In the genomic region with DNA sequence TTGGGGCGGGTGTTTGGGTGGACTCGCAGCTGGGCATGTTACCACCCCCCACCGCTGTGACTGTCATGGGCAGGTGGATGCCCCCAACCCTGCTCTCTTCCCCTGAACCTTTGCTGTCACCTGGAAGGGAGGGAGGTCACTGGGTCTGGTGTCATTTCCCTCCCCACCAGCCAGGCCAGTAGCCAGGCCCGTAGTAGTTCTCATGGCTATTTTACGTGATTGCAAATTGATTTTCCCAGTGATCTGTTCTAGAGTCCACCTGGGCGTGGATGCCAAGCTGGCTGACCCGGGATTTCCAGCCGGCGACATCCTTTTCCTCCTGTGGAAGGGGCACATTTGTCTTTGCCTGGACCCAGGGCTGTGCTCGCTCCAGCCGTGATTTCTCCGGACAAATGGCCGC, we compare ENCODE assay signal across 2 cellular contexts.
TF ChIP-seq lines count a peak whose summit lies in the region.

No MANE protein-coding gene starts in this region.

TF ChIP-seq in IMR-90, 13 proteins besides CTCF, POLR2A, EP300 and RAD21:
- TF ChIP-seq BHLHE40 (IDR thresholded peaks at IDR 0.05; ENCODE audit: low read depth, low read length) (no peak), MAFK (IDR thresholded peaks at IDR 0.05; ENCODE audit: low read depth, low read length) (no peak), CHD1 (IDR thresholded peaks at IDR 0.05; ENCODE audit: low read depth, low read length) (no peak), FOS (IDR thresholded peaks at IDR 0.05; ENCODE audit: low read depth, low read length) (no peak), MAZ (IDR thresholded peaks at IDR 0.05; ENCODE audit: borderline replicate concordance, low read depth, low read length) (no peak), RFX5 (IDR thresholded peaks at IDR 0.05; ENCODE audit: low read depth, low read length) (no peak), NFE2L2 (IDR thresholded peaks at IDR 0.05; ENCODE audit: low read depth, low read length) (no peak), RCOR1 (IDR thresholded peaks at IDR 0.05; ENCODE audit: insufficient replicate concordance, low read length) (no peak), SMC3 (IDR thresholded peaks at IDR 0.05; ENCODE audit: low read depth, low read length) (no peak), CEBPB (IDR thresholded peaks at IDR 0.05; ENCODE audit: low read depth, low read length) (no peak), MXI1 (IDR thresholded peaks at IDR 0.05; ENCODE audit: borderline replicate concordance, low read depth, low read length) (no peak)
- TF ChIP-seq, protein P1, sequence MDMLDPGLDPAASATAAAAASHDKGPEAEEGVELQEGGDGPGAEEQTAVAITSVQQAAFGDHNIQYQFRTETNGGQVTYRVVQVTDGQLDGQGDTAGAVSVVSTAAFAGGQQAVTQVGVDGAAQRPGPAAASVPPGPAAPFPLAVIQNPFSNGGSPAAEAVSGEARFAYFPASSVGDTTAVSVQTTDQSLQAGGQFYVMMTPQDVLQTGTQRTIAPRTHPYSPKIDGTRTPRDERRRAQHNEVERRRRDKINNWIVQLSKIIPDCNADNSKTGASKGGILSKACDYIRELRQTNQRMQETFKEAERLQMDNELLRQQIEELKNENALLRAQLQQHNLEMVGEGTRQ (IDR thresholded peaks at IDR 0.05; ENCODE audit: low read depth, low read length), result no peak
- TF ChIP-seq, protein P2, sequence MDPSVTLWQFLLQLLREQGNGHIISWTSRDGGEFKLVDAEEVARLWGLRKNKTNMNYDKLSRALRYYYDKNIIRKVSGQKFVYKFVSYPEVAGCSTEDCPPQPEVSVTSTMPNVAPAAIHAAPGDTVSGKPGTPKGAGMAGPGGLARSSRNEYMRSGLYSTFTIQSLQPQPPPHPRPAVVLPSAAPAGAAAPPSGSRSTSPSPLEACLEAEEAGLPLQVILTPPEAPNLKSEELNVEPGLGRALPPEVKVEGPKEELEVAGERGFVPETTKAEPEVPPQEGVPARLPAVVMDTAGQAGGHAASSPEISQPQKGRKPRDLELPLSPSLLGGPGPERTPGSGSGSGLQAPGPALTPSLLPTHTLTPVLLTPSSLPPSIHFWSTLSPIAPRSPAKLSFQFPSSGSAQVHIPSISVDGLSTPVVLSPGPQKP (IDR thresholded peaks at IDR 0.05; ENCODE audit: borderline replicate concordance, low read depth, low read length), result no peak

TF ChIP-seq in WTC11, 78 proteins besides CTCF, POLR2A, EP300 and RAD21:
- TF ChIP-seq, protein P3, sequence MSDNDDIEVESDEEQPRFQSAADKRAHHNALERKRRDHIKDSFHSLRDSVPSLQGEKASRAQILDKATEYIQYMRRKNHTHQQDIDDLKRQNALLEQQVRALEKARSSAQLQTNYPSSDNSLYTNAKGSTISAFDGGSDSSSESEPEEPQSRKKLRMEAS (CRISPR knock-in tag; IDR thresholded peaks at IDR 0.05), result no peak
- TF ChIP-seq, protein P4, sequence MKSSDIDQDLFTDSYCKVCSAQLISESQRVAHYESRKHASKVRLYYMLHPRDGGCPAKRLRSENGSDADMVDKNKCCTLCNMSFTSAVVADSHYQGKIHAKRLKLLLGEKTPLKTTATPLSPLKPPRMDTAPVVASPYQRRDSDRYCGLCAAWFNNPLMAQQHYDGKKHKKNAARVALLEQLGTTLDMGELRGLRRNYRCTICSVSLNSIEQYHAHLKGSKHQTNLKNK (CRISPR knock-in tag; IDR thresholded peaks at IDR 0.05), result no peak
- TF ChIP-seq FOXP4 (CRISPR knock-in tag; IDR thresholded peaks at IDR 0.05) (no peak), NR3C1 (CRISPR knock-in tag; conservative IDR thresholded peaks at IDR 0.05; ENCODE audit: low read depth) (no peak), FOXP1 (CRISPR knock-in tag; IDR thresholded peaks at IDR 0.05; ENCODE audit: borderline replicate concordance) (0 out of 2 replicates have a peak, but pooled peaks have one; percentile 24), NFYB (CRISPR knock-in tag; conservative IDR thresholded peaks at IDR 0.05; ENCODE audit: low read depth) (no peak)
- TF ChIP-seq, protein P5, sequence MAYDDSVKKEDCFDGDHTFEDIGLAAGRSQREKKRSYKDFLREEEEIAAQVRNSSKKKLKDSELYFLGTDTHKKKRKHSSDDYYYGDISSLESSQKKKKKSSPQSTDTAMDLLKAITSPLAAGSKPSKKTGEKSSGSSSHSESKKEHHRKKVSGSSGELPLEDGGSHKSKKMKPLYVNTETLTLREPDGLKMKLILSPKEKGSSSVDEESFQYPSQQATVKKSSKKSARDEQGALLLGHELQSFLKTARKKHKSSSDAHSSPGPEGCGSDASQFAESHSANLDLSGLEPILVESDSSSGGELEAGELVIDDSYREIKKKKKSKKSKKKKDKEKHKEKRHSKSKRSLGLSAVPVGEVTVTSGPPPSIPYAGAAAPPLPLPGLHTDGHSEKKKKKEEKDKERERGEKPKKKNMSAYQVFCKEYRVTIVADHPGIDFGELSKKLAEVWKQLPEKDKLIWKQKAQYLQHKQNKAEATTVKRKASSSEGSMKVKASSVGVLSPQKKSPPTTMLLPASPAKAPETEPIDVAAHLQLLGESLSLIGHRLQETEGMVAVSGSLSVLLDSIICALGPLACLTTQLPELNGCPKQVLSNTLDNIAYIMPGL (CRISPR knock-in tag; IDR thresholded peaks at IDR 0.05), result no peak
- TF ChIP-seq, protein P6, sequence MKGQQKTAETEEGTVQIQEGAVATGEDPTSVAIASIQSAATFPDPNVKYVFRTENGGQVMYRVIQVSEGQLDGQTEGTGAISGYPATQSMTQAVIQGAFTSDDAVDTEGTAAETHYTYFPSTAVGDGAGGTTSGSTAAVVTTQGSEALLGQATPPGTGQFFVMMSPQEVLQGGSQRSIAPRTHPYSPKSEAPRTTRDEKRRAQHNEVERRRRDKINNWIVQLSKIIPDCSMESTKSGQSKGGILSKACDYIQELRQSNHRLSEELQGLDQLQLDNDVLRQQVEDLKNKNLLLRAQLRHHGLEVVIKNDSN (CRISPR knock-in tag; IDR thresholded peaks at IDR 0.05), result no peak
